12 cellular contexts compared by ENCODE assay signal in genomic region chr5:172901788-172902496, GRCh38. TPM values are rescaled to one million over a fixed set of nuclear protein-coding genes. Genes with fewer than 3 reads are reported as not detected.
A peak's percentile ranks its signal among the peaks of the same experiment; 100 is the strongest.
DNase-seq lines count a peak whose midpoint lies in the region; ATAC-seq and TF ChIP-seq lines count a peak whose summit lies in the region.
"Had no signal": no experiment of that assay in that cellular context is flagged by ENCODE, and none has a peak within 500 bp of the region (broad histone marks: within the 10 kb centered on the region; RNA-seq: fewer than 3 reads in every experiment).

No MANE protein-coding gene starts in this region.

- TF ChIP-seq POLR2A in uterus (IDR thresholded peaks at IDR 0.05) = no peak

- H3K9me3 ChIP-seq in muscle layer of duodenum (ENCODE audit: control insufficient read depth in 1 of 2, low read length in 2 of 2) = no peaks in the 10 kb centered on the region
- no peaks in the 10 kb centered on the region for H3K9me3 ChIP-seq in uterus

- H3K27ac Mint-ChIP-seq in effector memory CD8-positive, alpha-beta T cell = peak overlapping the region; percentile 41 to 59
- H3K27ac Mint-ChIP-seq: B cell had no signal

- no peaks in the 10 kb centered on the region for H3K27me3 ChIP-seq in muscle layer of duodenum (ENCODE audit: low read depth, low read length)
- no peaks in the 10 kb centered on the region for H3K27me3 ChIP-seq in uterus

- peaks cover 8% of the 10 kb centered on the region for H3K36me3 Mint-ChIP-seq in effector memory CD8-positive, alpha-beta T cell (ENCODE audit: insufficient read depth)
- H3K36me3 Mint-ChIP-seq: natural killer cell treated with Interleukin-12 subunit alpha and Interleukin-12 subunit beta and Interleukin-15 and Interleukin-18, amount 100 ng/mL, for 72 hours had no signal

- peaks cover 14 to 31% of the 10 kb centered on the region in 2 donors for H3K4me1 ChIP-seq in muscle layer of duodenum (ENCODE audit: control insufficient read depth in 1 of 2, insufficient read depth in 2 of 2, low read length in 2 of 2)
- H3K4me1 ChIP-seq in uterus = peaks cover 29 to 31% of the 10 kb centered on the region in 2 donors

- H3K27me3 Mint-ChIP-seq in effector memory CD8-positive, alpha-beta T cell = no peaks in the 10 kb centered on the region
- H3K27me3 Mint-ChIP-seq: B cell; IgD-negative memory B cell; natural killer cell treated with Interleukin-12 subunit alpha and Interleukin-12 subunit beta and Interleukin-15 and Interleukin-18, amount 100 ng/mL, for 72 hours had no signal

- H3K4me3 ChIP-seq in muscle layer of duodenum (ENCODE audit: low read depth in 1 of 2, low read length in 2 of 2) (peak overlapping the region in 1 of 2 donors; percentile 36), uterus (no peak overlapping the region)

- no peak for ATAC-seq in Right ventricle myocardium inferior
- ATAC-seq in Right ventricle myocardium superior (ENCODE audit: poor library complexity) = no peak
- no peak for ATAC-seq in effector memory CD8-positive, alpha-beta T cell (replicated peaks)
- no peak for ATAC-seq in HG02938 (IDR thresholded peaks at IDR 0.05; ENCODE audit: unreplicated experiment)
- no peak for ATAC-seq in HG03354 (IDR thresholded peaks at IDR 0.05; ENCODE audit: poor library complexity, severe bottlenecking, unreplicated experiment)
- ATAC-seq: natural killer cell treated with Interleukin-12 subunit alpha and Interleukin-12 subunit beta and Interleukin-15 and Interleukin-18, amount 100 ng/mL, for 72 hours had no signal

- H3K9me3 Mint-ChIP-seq in effector memory CD8-positive, alpha-beta T cell = no peaks in the 10 kb centered on the region
- H3K9me3 Mint-ChIP-seq: IgD-negative memory B cell; natural killer cell treated with Interleukin-12 subunit alpha and Interleukin-12 subunit beta and Interleukin-15 and Interleukin-18, amount 100 ng/mL, for 72 hours had no signal

- intact Hi-C loops in Right ventricle myocardium inferior (cut with DNase I) (loop anchor here (2.0 kb wide), 3 partner anchors 29 to 131 kb away; partner anchors contain the start of genes DUSP1 and ERGIC1), Right ventricle myocardium superior (cut with DNase I) (loop anchor here (5.0 to 10.0 kb wide), 2 partner anchors 45 to 127 kb away; partner anchors contain the start of gene DUSP1), uterus (cut with DNase I; ENCODE audit: low total_unique reads) (loop anchor here (10.0 kb wide), 1 partner anchor 127 kb away; the partner anchor contains the start of gene DUSP1)

- DNase-seq in Right ventricle myocardium inferior (ENCODE audit: missing footprints) (peak; percentile 9), Right ventricle myocardium superior (no peak), uterus (peak in 1 of 2 donors; percentile 62), DMS53 treated with DMSO at 0.1 percent for 48 hours (lab: John Stamatoyannopoulos, UW; ENCODE audit: unreplicated experiment) (no peak)
- DNase-seq in effector memory CD8-positive, alpha-beta T cell = no peak
- DNase-seq: stimulated activated CD8-positive, alpha-beta memory T cell treated with anti-CD3 and anti-CD28 coated beads, Interleukin-4, amount 100 ng/mL, for 48 hours had no signal

- peak overlapping the region; percentile 97 for H3K27ac ChIP-seq in muscle layer of duodenum (ENCODE audit: low read length)
- H3K27ac ChIP-seq in uterus = peak overlapping the region; percentile 91 to 93

- no peak overlapping the region for H3K4me3 Mint-ChIP-seq in effector memory CD8-positive, alpha-beta T cell
- H3K4me3 Mint-ChIP-seq: B cell; IgD-negative memory B cell; natural killer cell treated with Interleukin-12 subunit alpha and Interleukin-12 subunit beta and Interleukin-15 and Interleukin-18, amount 100 ng/mL, for 72 hours had no signal

- H3K4me1 Mint-ChIP-seq in effector memory CD8-positive, alpha-beta T cell (ENCODE audit: low read depth in 2 of 2) = peaks cover 6 to 18% of the 10 kb centered on the region in 2 donors
- H3K4me1 Mint-ChIP-seq: B cell, IgD-negative memory B cell had no signal

- H3K36me3 ChIP-seq in muscle layer of duodenum (ENCODE audit: control insufficient read depth in 1 of 2, insufficient read depth in 2 of 2, low read length in 2 of 2) = peaks cover 0 to 8% of the 10 kb centered on the region in 2 donors
- no peaks in the 10 kb centered on the region for H3K36me3 ChIP-seq in uterus

- TF ChIP-seq CTCF in uterus (IDR thresholded peaks at IDR 0.05) = no peak

RNA-seq across cellular contexts. Expression of gene RPL26L1, which starts 57.3 kb away (rescaled TPM):
- 23.9 TPM for total RNA-seq in Right ventricle myocardium inferior
- 22.8 TPM for total RNA-seq in Right ventricle myocardium superior
- 10 to 100 TPM in 3 of 4 donors, 1 to 10 TPM in 1; 8.7 to 35.3 (median 21.1) TPM for total RNA-seq in uterus
